ENCODE assay signal across 26 cellular contexts in the genomic region with DNA sequence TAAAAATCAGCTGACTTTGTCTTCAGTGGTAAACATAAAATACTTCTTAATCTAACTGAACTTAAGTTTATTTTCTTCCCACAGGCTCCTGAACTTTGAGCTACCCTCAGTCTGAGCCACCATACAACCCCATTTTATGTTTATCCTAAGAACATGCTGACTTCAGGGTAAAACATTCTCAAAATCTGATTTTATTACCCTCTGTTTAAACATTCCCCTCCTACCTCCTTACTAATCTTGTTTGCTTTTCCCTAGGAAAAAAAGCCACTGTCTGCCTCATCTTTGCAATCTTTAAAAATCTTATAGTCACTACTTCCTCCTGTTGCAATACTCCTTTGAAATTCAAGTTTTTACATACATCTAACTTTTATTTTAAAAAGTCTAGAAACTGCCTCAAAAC. TPM values are rescaled to one million over a fixed set of nuclear protein-coding genes. Genes with fewer than 3 reads are reported as not detected.
DNase-seq lines count a peak whose midpoint lies in the region; ATAC-seq and TF ChIP-seq lines count a peak whose summit lies in the region.
"Had no signal": no experiment of that assay in that cellular context is flagged by ENCODE, and none has a peak within 500 bp of the region (broad histone marks: within the 10 kb centered on the region; RNA-seq: fewer than 3 reads in every experiment).

No MANE protein-coding gene starts in this region.

- intact Hi-C loops in Right ventricle myocardium superior (cut with DNase I), result loop anchor here (10.0 kb wide), 1 partner anchor 136 kb away; the partner anchor contains the start of gene ZNF724

- H3K27me3 Mint-ChIP-seq in chondrocyte (ENCODE audit: low read depth) (no peaks in the 10 kb centered on the region), naive B cell (no peaks in the 10 kb centered on the region)
- no peaks in the 10 kb centered on the region for H3K27me3 Mint-ChIP-seq in activated naive CD4-positive, alpha-beta T cell treated with anti-CD3 and anti-CD28 coated beads, Interleukin-2, amount 10 ng/mL, durations not matched to agents 7 days and 5 days
- H3K27me3 Mint-ChIP-seq: IgD-negative memory B cell; stimulated activated naive CD8-positive, alpha-beta T cell treated with anti-CD3 and anti-CD28 coated beads, Interleukin-15, amount 100 ng/mL, for 72 hours had no signal

- H3K9me3 Mint-ChIP-seq in chondrocyte (ENCODE audit: low read depth) (peaks cover 9% of the 10 kb centered on the region), naive B cell (peaks cover 0 to 16% (median 8%) of the 10 kb centered on the region in 7 donors)
- H3K9me3 Mint-ChIP-seq in activated naive CD4-positive, alpha-beta T cell treated with anti-CD3 and anti-CD28 coated beads, Interleukin-2, amount 10 ng/mL, durations not matched to agents 7 days and 5 days, result peaks cover 47% of the 10 kb centered on the region
- H3K9me3 Mint-ChIP-seq: WTC11 had no signal

- H3K4me1 Mint-ChIP-seq in chondrocyte (ENCODE audit: low read depth) (peaks cover 41% of the 10 kb centered on the region), naive B cell (peaks cover 23 to 88% (median 57%) of the 10 kb centered on the region in 3 donors)
- H3K4me1 Mint-ChIP-seq in activated naive CD4-positive, alpha-beta T cell treated with anti-CD3 and anti-CD28 coated beads, Interleukin-2, amount 10 ng/mL, durations not matched to agents 7 days and 5 days, result peaks cover 13% of the 10 kb centered on the region

- ATAC-seq in naive B cell (ENCODE audit: low read depth in 2 of 2) (no peak), Right ventricle myocardium superior (ENCODE audit: poor library complexity) (no peak)
- ATAC-seq: stimulated activated naive CD8-positive, alpha-beta T cell treated with anti-CD3 and anti-CD28 coated beads, Interleukin-15, amount 100 ng/mL, for 72 hours; WTC11 had no signal

- TF ChIP-seq CTCF in 22Rv1 (IDR thresholded peaks at IDR 0.05) (no peak), chondrocyte (IDR thresholded peaks at IDR 0.05) (no peak)

- H3K4me3 Mint-ChIP-seq in chondrocyte (ENCODE audit: unreplicated experiment), result no peak overlapping the region
- H3K4me3 Mint-ChIP-seq in naive B cell, result peak overlapping the region in 2 of 8 donors; percentile 57 to 71
- no peak overlapping the region for H3K4me3 Mint-ChIP-seq in activated naive CD4-positive, alpha-beta T cell treated with anti-CD3 and anti-CD28 coated beads, Interleukin-2, amount 10 ng/mL, durations not matched to agents 7 days and 5 days
- H3K4me3 Mint-ChIP-seq: H9, WTC11 had no signal

- H3K27ac Mint-ChIP-seq in chondrocyte (ENCODE audit: unreplicated experiment) (peak overlapping the region; percentile 4), naive B cell (peak overlapping the region in 5 of 6 donors; percentile 9 to 65 (median 22))
- no peak overlapping the region for H3K27ac Mint-ChIP-seq in activated naive CD4-positive, alpha-beta T cell treated with anti-CD3 and anti-CD28 coated beads, Interleukin-2, amount 10 ng/mL, durations not matched to agents 7 days and 5 days
- H3K27ac Mint-ChIP-seq: IgD-negative memory B cell, WTC11 had no signal

- CTCF ChIA-PET in activated naive CD4-positive, alpha-beta T cell treated with anti-CD3 and anti-CD28 coated beads, Interleukin-2, amount 10 ng/mL, durations not matched to agents 7 days and 5 days (lab: Charles Lee), result no interaction called here

- DNase-seq in HuH-7 (ENCODE audit: low spot score) (peak; percentile 76), chondrocyte (ENCODE audit: low spot score) (no peak), naive B cell (no peak), Right ventricle myocardium superior (no peak), mesenteric fat pad (ENCODE audit: low spot score) (no peak), erythroblast (lab: John Stamatoyannopoulos, UW) (no peak)
- DNase-seq in activated naive CD4-positive, alpha-beta T cell treated with anti-CD3 and anti-CD28 coated beads, Interleukin-2, amount 10 ng/mL, durations not matched to agents 7 days and 5 days, result no peak
- DNase-seq: activated CD4-positive, alpha-beta T cell treated with anti-CD3 and anti-CD28 coated beads, Interleukin-2, amount 50 U/mL, for 48 hours; activated gamma-delta T cell; aorta; caudate nucleus; DMS 273 treated with DMSO at 0.1 percent for 48 hours; foreskin melanocyte; H9; hypothalamus; NCI-H2107; NCI-H524; NK-92 treated with Interleukin-12 subunit alpha and Interleukin-12 subunit beta, amount 100 ng/mL, for 24 hours; occipital lobe; stimulated activated CD4-positive, alpha-beta T cell treated with anti-CD3 and anti-CD28 coated beads, Interleukin-12 subunit alpha, Interleukin-12 subunit beta, amount 100 ng/mL, for 4 hours; stimulated activated naive CD8-positive, alpha-beta T cell treated with anti-CD3 and anti-CD28 coated beads, Interleukin-15, amount 100 ng/mL, for 72 hours; trophoblast cell had no signal

- H3K36me3 Mint-ChIP-seq in chondrocyte (ENCODE audit: low read depth), result peaks cover 31% of the 10 kb centered on the region
- peaks cover 8 to 25% of the 10 kb centered on the region in 2 donors for H3K36me3 Mint-ChIP-seq in naive B cell
- peaks cover 79% of the 10 kb centered on the region for H3K36me3 Mint-ChIP-seq in activated naive CD4-positive, alpha-beta T cell treated with anti-CD3 and anti-CD28 coated beads, Interleukin-2, amount 10 ng/mL, durations not matched to agents 7 days and 5 days

- TF ChIP-seq POLR2A in erythroblast (IDR thresholded peaks at IDR 0.05; ENCODE audit: low read length), result no peak

- H3K27ac ChIP-seq in 22Rv1, result peak overlapping the region; percentile 21
- H3K27ac ChIP-seq: HL-60 had no signal

RNA-seq across cellular contexts. Expression of gene ZNF91, which starts 4.0 kb away (rescaled TPM):
- total RNA-seq in chondrocyte (18.1 to 31.7 TPM (median 19.9 TPM) in 3 replicates), Right ventricle myocardium superior (90.6 TPM), mesenteric fat pad (40.5 TPM)
- polyA plus RNA-seq in naive B cell (ENCODE audit: low read depth in 6 of 6), result 10 to 100 TPM; 17.6 to 48.5 (median 40.6) TPM
